ENCODE assay signal across 27 cellular contexts in genomic region chr18:42196651-42197050, GRCh38.
DNase-seq lines count a peak whose midpoint lies in the region; FAIRE-seq and TF ChIP-seq lines count a peak whose summit lies in the region.
"Had no signal": no experiment of that assay in that cellular context is flagged by ENCODE, and none has a peak within 500 bp of the region (broad histone marks: within the 10 kb centered on the region; RNA-seq: fewer than 3 reads in every experiment).

No MANE protein-coding gene starts in this region.

- no peaks in the 10 kb centered on the region for H3K27me3 ChIP-seq in breast epithelium
- H3K27me3 ChIP-seq in adipocyte (replicated peaks; ENCODE audit: control insufficient read depth, insufficient read depth, low read length): no peaks in the 10 kb centered on the region
- H3K27me3 ChIP-seq: ascending aorta, hepatocyte, stomach, transverse colon had no signal

- H3K4me1 ChIP-seq in breast epithelium: no peaks in the 10 kb centered on the region
- peaks cover 6% of the 10 kb centered on the region for H3K4me1 ChIP-seq in adipocyte (ENCODE audit: control insufficient read depth, insufficient read depth, low read length)
- H3K4me1 ChIP-seq: ascending aorta, parathyroid adenoma, stomach, transverse colon had no signal

- CTCF ChIA-PET in MCF 10A (lab: Yijun Ruan, JAX): interaction anchor here (1.3 kb wide), 1 partner anchor 82 kb away, joined by 5 read pairs; no protein-coding TSS in a partner anchor

- H3K4me3 Mint-ChIP-seq in MCF 10A (ENCODE audit: unreplicated experiment): no peak overlapping the region
- H3K4me3 Mint-ChIP-seq in type B pancreatic cell: no peak overlapping the region
- H3K4me3 Mint-ChIP-seq: activated CD8-positive, alpha-beta memory T cell treated with anti-CD3 and anti-CD28 coated beads, Interleukin-2, amount 10 ng/mL, durations not matched to agents 7 days and 5 days; activated T-helper 1 cell treated with anti-CD3 and anti-CD28 coated beads, Interleukin-12 subunit alpha, Interleukin-12 subunit beta, Interleukin-2, Interleukin-4 antibody, amounts not matched to agents 30 ng/mL and 10 ng/mL and 1 ng/mL, durations not matched to agents 14 hours and 24 hours and 36 hours; B cell; immature natural killer cell; nephron progenitor cell had no signal

- intact Hi-C loops in MCF 10A (cut with micrococcal nuclease): no loop called here
- intact Hi-C loops in breast epithelium (cut with DNase I; ENCODE audit: low total_unique reads): no loop called here
- intact Hi-C loops in cardiac septum (cut with DNase I): no loop called here

- no peaks in the 10 kb centered on the region for H3K9me3 Mint-ChIP-seq in MCF 10A (ENCODE audit: unreplicated experiment)
- no peaks in the 10 kb centered on the region for H3K9me3 Mint-ChIP-seq in type B pancreatic cell
- H3K9me3 Mint-ChIP-seq: activated naive CD4-positive, alpha-beta T cell treated with anti-CD3 and anti-CD28 coated beads, Interleukin-2, amount 50 U/mL, for 72 hours; activated T-helper 1 cell treated with anti-CD3 and anti-CD28 coated beads, Interleukin-12 subunit alpha, Interleukin-12 subunit beta, Interleukin-2, Interleukin-4 antibody, amounts not matched to agents 30 ng/mL and 10 ng/mL and 1 ng/mL, durations not matched to agents 14 hours and 24 hours and 36 hours; nephron progenitor cell had no signal

- H3K4me3 ChIP-seq in breast epithelium (no peak overlapping the region), adipocyte (ENCODE audit: low read length) (no peak overlapping the region)
- H3K4me3 ChIP-seq: ascending aorta, hepatocyte, stomach, transverse colon had no signal

- no peak for TF ChIP-seq CTCF in MCF 10A (IDR thresholded peaks at IDR 0.05; ENCODE audit: unreplicated experiment)
- no peak for TF ChIP-seq CTCF in breast epithelium (IDR thresholded peaks at IDR 0.05)
- no peak for TF ChIP-seq CTCF in type B pancreatic cell (conservative IDR thresholded peaks at IDR 0.05)

- no peak for TF ChIP-seq POLR2A in breast epithelium (IDR thresholded peaks at IDR 0.05)

- H3K27ac Mint-ChIP-seq in MCF 10A (ENCODE audit: low read depth, unreplicated experiment) (no peak overlapping the region), type B pancreatic cell (no peak overlapping the region)
- H3K27ac Mint-ChIP-seq: activated CD8-positive, alpha-beta memory T cell treated with anti-CD3 and anti-CD28 coated beads, Interleukin-2, amount 10 ng/mL, durations not matched to agents 7 days and 5 days; activated naive CD4-positive, alpha-beta T cell treated with anti-CD3 and anti-CD28 coated beads, Interleukin-2, amount 50 U/mL, for 72 hours; activated T-helper 1 cell treated with anti-CD3 and anti-CD28 coated beads, Interleukin-12 subunit alpha, Interleukin-12 subunit beta, Interleukin-2, Interleukin-4 antibody, amounts not matched to agents 30 ng/mL and 10 ng/mL and 1 ng/mL, durations not matched to agents 14 hours and 24 hours and 36 hours; B cell; immature natural killer cell; nephron progenitor cell had no signal

- no peak overlapping the region for H3K27ac ChIP-seq in breast epithelium
- H3K27ac ChIP-seq: 22Rv1, ascending aorta, hepatocyte, parathyroid adenoma, stomach, transverse colon had no signal

- no peaks in the 10 kb centered on the region for H3K36me3 ChIP-seq in breast epithelium
- H3K36me3 ChIP-seq in adipocyte (ENCODE audit: control insufficient read depth, insufficient read depth, low read length, severe bottlenecking): no peaks in the 10 kb centered on the region
- H3K36me3 ChIP-seq: ascending aorta, stomach, transverse colon had no signal

- H3K9ac ChIP-seq in adipocyte (ENCODE audit: low read length): no peak overlapping the region
- H3K9ac ChIP-seq: parathyroid adenoma had no signal

- no TSS peak for BruUV-seq in MCF 10A (replicated peaks; lab: Mats Ljungman, UMichigan)

- peak; percentile 9 for DNase-seq in MCF 10A (ENCODE audit: unreplicated experiment)
- no peak for DNase-seq in breast epithelium (ENCODE audit: low spot score in 2 of 2)
- DNase-seq in adipocyte (ENCODE audit: low read depth): peak; percentile 40
- DNase-seq in iris pigment epithelial cell (ENCODE audit: low read depth): peak; percentile 36
- peak; percentile 7 for DNase-seq in urothelium cell line (ENCODE audit: low spot score)
- no peak for DNase-seq in type B pancreatic cell (ENCODE audit: extremely low spot score, unreplicated experiment)
- no peak for DNase-seq in NCI-H187 treated with DMSO at 0.1 percent for 48 hours (lab: John Stamatoyannopoulos, UW)
- no peak for DNase-seq in cardiac septum (ENCODE audit: low spot score)
- DNase-seq: activated CD4-positive, alpha-beta T cell treated with anti-CD3 and anti-CD28 coated beads, Interleukin-2, amount 50 U/mL, for 1 hour; activated CD8-positive, alpha-beta memory T cell treated with anti-CD3 and anti-CD28 coated beads, Interleukin-2, amount 10 ng/mL, durations not matched to agents 7 days and 5 days; DMS79; erythroblast; foreskin fibroblast; immature natural killer cell; NCI-H2081; NCI-H446; nephron progenitor cell; stimulated activated CD4-positive, alpha-beta T cell treated with anti-CD3 and anti-CD28 coated beads, Interleukin-15, amount 100 ng/mL, for 24 hours; stomach; transverse colon had no signal

- H3K4me1 Mint-ChIP-seq in MCF 10A (ENCODE audit: insufficient read depth, unreplicated experiment) (no peaks in the 10 kb centered on the region), type B pancreatic cell (ENCODE audit: unreplicated experiment) (no peaks in the 10 kb centered on the region)
- H3K4me1 Mint-ChIP-seq: activated CD8-positive, alpha-beta memory T cell treated with anti-CD3 and anti-CD28 coated beads, Interleukin-2, amount 10 ng/mL, durations not matched to agents 7 days and 5 days; B cell; immature natural killer cell; nephron progenitor cell had no signal

- H3K9me3 ChIP-seq in breast epithelium (no peaks in the 10 kb centered on the region), adipocyte (ENCODE audit: control insufficient read depth, low read length) (no peaks in the 10 kb centered on the region)
- H3K9me3 ChIP-seq: ascending aorta, stomach, transverse colon had no signal

- H3K36me3 Mint-ChIP-seq in MCF 10A (ENCODE audit: insufficient read depth, unreplicated experiment) (no peaks in the 10 kb centered on the region), type B pancreatic cell (no peaks in the 10 kb centered on the region)
- H3K36me3 Mint-ChIP-seq: activated CD8-positive, alpha-beta memory T cell treated with anti-CD3 and anti-CD28 coated beads, Interleukin-2, amount 10 ng/mL, durations not matched to agents 7 days and 5 days; activated naive CD4-positive, alpha-beta T cell treated with anti-CD3 and anti-CD28 coated beads, Interleukin-2, amount 50 U/mL, for 72 hours; immature natural killer cell had no signal

- no peaks in the 10 kb centered on the region for H3K27me3 Mint-ChIP-seq in MCF 10A (ENCODE audit: insufficient read depth, unreplicated experiment)
- no peaks in the 10 kb centered on the region for H3K27me3 Mint-ChIP-seq in type B pancreatic cell
- H3K27me3 Mint-ChIP-seq: B cell had no signal

- no peak for FAIRE-seq in urothelium cell line (lab: Jason Lieb, UNC)

- POLR2A ChIA-PET in MCF 10A (lab: Yijun Ruan, JAX): interaction anchor here (0.6 kb wide), 1 partner anchor 102 kb away, joined by 3 read pairs; no protein-coding TSS in a partner anchor

Comparison
In these comparisons a context has a peak if more than half of its experiments do, and no peak if none do; other contexts are left out.
1. DNase-seq: peak in MCF 10A (single experiment), adipocyte (single experiment), iris pigment epithelial cell (single experiment) and urothelium cell line (single experiment); none in breast epithelium (0 of 2), type B pancreatic cell (single experiment), NCI-H187 treated with DMSO at 0.1 percent for 48 hours (single experiment) and cardiac septum (single experiment).